ENCODE assay signal across 1 cellular context in the genomic region with DNA sequence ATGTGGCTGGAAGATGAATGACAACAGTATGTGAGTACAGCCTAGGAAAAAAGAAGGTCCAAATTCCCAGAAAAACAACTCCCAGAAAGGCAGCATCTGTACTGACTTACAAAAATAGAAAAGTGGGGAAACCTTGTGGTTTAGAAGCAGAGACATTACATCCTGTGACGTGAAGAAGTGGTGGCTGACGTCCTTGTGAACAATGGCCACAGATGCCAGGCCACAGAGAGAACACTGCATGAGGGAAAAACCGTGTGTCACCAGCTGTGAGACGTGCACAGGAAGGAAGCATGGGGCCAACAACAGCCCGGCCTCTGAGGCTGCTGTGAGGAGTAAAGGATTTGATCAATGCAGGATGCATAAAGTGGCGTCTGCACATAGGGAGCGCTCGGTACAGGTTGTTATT.
TF ChIP-seq lines count a peak whose summit lies in the region.

No MANE protein-coding gene starts in this region.

TF ChIP-seq in H1, 55 proteins besides CTCF, POLR2A, EP300 and RAD21 (continued from another document):
- no peak for TF ChIP-seq GTF2F1 (IDR thresholded peaks at IDR 0.05; ENCODE audit: borderline replicate concordance, low read depth, low read length)
- TF ChIP-seq CBX8 (IDR thresholded peaks at IDR 0.05; ENCODE audit: borderline replicate concordance, low read depth, low read length), result no peak
